14 cellular contexts compared by ENCODE assay signal in the genomic region with DNA sequence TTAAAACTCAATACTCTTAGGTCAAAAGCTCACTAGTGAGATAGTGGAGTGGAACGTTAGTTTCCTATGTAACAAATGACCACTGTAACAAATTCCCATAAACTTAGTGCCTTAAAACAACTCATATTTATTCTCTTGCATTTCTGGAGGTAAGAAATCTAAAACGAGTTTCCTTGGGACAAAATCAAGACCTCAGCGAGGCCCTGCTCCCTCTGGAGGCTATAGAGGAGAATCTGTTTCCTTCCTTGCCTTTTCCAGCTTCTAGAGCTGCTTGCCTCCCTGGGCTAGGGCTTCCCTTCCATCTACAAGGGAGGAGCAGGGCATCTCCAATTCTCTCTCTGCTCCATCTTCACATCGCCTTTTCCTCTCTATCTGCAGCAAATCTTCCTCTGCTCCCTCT. TPM values are rescaled to one million over a fixed set of nuclear protein-coding genes. Genes with fewer than 3 reads are reported as not detected.
DNase-seq lines count a peak whose midpoint lies in the region; ATAC-seq, FAIRE-seq and TF ChIP-seq lines count a peak whose summit lies in the region.
"Had no signal": no experiment of that assay in that cellular context is flagged by ENCODE, and none has a peak within 500 bp of the region (broad histone marks: within the 10 kb centered on the region; RNA-seq: fewer than 3 reads in every experiment).

No MANE protein-coding gene starts in this region.

- H2BK15ac ChIP-seq in mesenchymal stem cell (ENCODE audit: low read depth, poor library complexity, severe bottlenecking), result no peak overlapping the region

- no peaks in the 10 kb centered on the region for H3K36me3 ChIP-seq in mesenchymal stem cell (ENCODE audit: control insufficient read depth in 1 of 2, insufficient read depth in 2 of 2, low read depth in 1 of 2, low read length in 2 of 2)
- H3K36me3 ChIP-seq: ovary had no signal

- H3K4me3 Mint-ChIP-seq in chondrocyte (ENCODE audit: unreplicated experiment), result no peak overlapping the region
- H3K4me3 Mint-ChIP-seq in activated naive CD4-positive, alpha-beta T cell treated with anti-CD3 and anti-CD28 coated beads, Interleukin-2, amount 10 ng/mL, durations not matched to agents 7 days and 5 days, result no peak overlapping the region
- no peak overlapping the region for H3K4me3 Mint-ChIP-seq in activated CD8-positive, alpha-beta memory T cell treated with anti-CD3 and anti-CD28 coated beads, Interleukin-2, amount 10 ng/mL, durations not matched to agents 7 days and 5 days
- H3K4me3 Mint-ChIP-seq: activated naive CD8-positive, alpha-beta T cell had no signal

- no peak overlapping the region for H3K27ac Mint-ChIP-seq in chondrocyte (ENCODE audit: unreplicated experiment)
- H3K27ac Mint-ChIP-seq in activated naive CD4-positive, alpha-beta T cell treated with anti-CD3 and anti-CD28 coated beads, Interleukin-2, amount 10 ng/mL, durations not matched to agents 7 days and 5 days, result no peak overlapping the region
- H3K27ac Mint-ChIP-seq in activated CD8-positive, alpha-beta memory T cell treated with anti-CD3 and anti-CD28 coated beads, Interleukin-2, amount 10 ng/mL, durations not matched to agents 7 days and 5 days, result no peak overlapping the region
- H3K27ac Mint-ChIP-seq: activated naive CD8-positive, alpha-beta T cell had no signal

- intact Hi-C loops in posterior vena cava (cut with DNase I), result no loop called here

- H3K4me1 Mint-ChIP-seq in chondrocyte (ENCODE audit: low read depth), result peaks cover 45% of the 10 kb centered on the region
- H3K4me1 Mint-ChIP-seq in activated naive CD4-positive, alpha-beta T cell treated with anti-CD3 and anti-CD28 coated beads, Interleukin-2, amount 10 ng/mL, durations not matched to agents 7 days and 5 days, result no peaks in the 10 kb centered on the region
- no peaks in the 10 kb centered on the region for H3K4me1 Mint-ChIP-seq in activated CD8-positive, alpha-beta memory T cell treated with anti-CD3 and anti-CD28 coated beads, Interleukin-2, amount 10 ng/mL, durations not matched to agents 7 days and 5 days

- no peak overlapping the region for H3K4ac ChIP-seq in mesenchymal stem cell (ENCODE audit: low read depth in 1 of 2, low read length in 2 of 2)

- TF ChIP-seq CTCF in AG10803 (conservative IDR thresholded peaks at IDR 0.05; ENCODE audit: low read length), result peak; percentile 60
- peak; percentile 69 for TF ChIP-seq CTCF in chondrocyte (IDR thresholded peaks at IDR 0.05)

- no peak overlapping the region for H2BK12ac ChIP-seq in mesenchymal stem cell (ENCODE audit: low read length in 2 of 2)

- no peak overlapping the region for H4K8ac ChIP-seq in mesenchymal stem cell (ENCODE audit: low read length)

- no peaks in the 10 kb centered on the region for H3K9me3 ChIP-seq in mesenchymal stem cell (ENCODE audit: control insufficient read depth, low read length)
- H3K9me3 ChIP-seq: ovary had no signal

- no peaks in the 10 kb centered on the region for H3K4me1 ChIP-seq in mesenchymal stem cell (ENCODE audit: control insufficient read depth, insufficient read depth, low read depth, low read length)

- H3K4me3 ChIP-seq in AG10803 (ENCODE audit: low read length) (no peak overlapping the region), mesenchymal stem cell (ENCODE audit: insufficient read depth in 1 of 2, low read depth in 1 of 2, low read length in 2 of 2) (no peak overlapping the region)
- H3K4me3 ChIP-seq: ovary had no signal

- H3K9me3 Mint-ChIP-seq in chondrocyte (ENCODE audit: low read depth), result no peaks in the 10 kb centered on the region
- no peaks in the 10 kb centered on the region for H3K9me3 Mint-ChIP-seq in activated naive CD4-positive, alpha-beta T cell treated with anti-CD3 and anti-CD28 coated beads, Interleukin-2, amount 10 ng/mL, durations not matched to agents 7 days and 5 days
- H3K9me3 Mint-ChIP-seq in activated CD8-positive, alpha-beta memory T cell treated with anti-CD3 and anti-CD28 coated beads, Interleukin-2, amount 10 ng/mL, durations not matched to agents 7 days and 5 days (ENCODE audit: low read depth), result peaks cover 4% of the 10 kb centered on the region

- H3K9ac ChIP-seq in mesenchymal stem cell (ENCODE audit: low read length), result peak overlapping the region; percentile 7

- H2BK120ac ChIP-seq in mesenchymal stem cell (ENCODE audit: low read depth, low read length), result no peak overlapping the region

- H3K27me3 Mint-ChIP-seq in chondrocyte (ENCODE audit: low read depth), result no peaks in the 10 kb centered on the region
- no peaks in the 10 kb centered on the region for H3K27me3 Mint-ChIP-seq in activated naive CD4-positive, alpha-beta T cell treated with anti-CD3 and anti-CD28 coated beads, Interleukin-2, amount 10 ng/mL, durations not matched to agents 7 days and 5 days
- H3K27me3 Mint-ChIP-seq in activated CD8-positive, alpha-beta memory T cell treated with anti-CD3 and anti-CD28 coated beads, Interleukin-2, amount 10 ng/mL, durations not matched to agents 7 days and 5 days, result no peaks in the 10 kb centered on the region
- H3K27me3 Mint-ChIP-seq: activated naive CD8-positive, alpha-beta T cell had no signal

- DNase-seq in AG10803 (ENCODE audit: low read depth) (peak; percentile 50), HTR-8/SVneo (ENCODE audit: insufficient read length, low spot score) (peak; percentile 26), chondrocyte (ENCODE audit: low spot score) (no peak), mesenchymal stem cell (peak; percentile 44), posterior vena cava (ENCODE audit: low spot score) (no peak), AG08396 (ENCODE audit: low spot score) (no peak)
- no peak for DNase-seq in activated naive CD4-positive, alpha-beta T cell treated with anti-CD3 and anti-CD28 coated beads, Interleukin-2, amount 10 ng/mL, durations not matched to agents 7 days and 5 days
- DNase-seq in activated CD8-positive, alpha-beta memory T cell treated with anti-CD3 and anti-CD28 coated beads, Interleukin-2, amount 10 ng/mL, durations not matched to agents 7 days and 5 days, result no peak
- DNase-seq: activated CD8-positive, alpha-beta memory T cell treated with anti-CD3 and anti-CD28 coated beads for 24 hours; kidney glomerular epithelial cell; ovary; stimulated activated CD4-positive, alpha-beta T cell treated with anti-CD3 and anti-CD28 coated beads, Interleukin-4, amount 100 ng/mL, for 24 hours; T-helper 2 cell had no signal

- H3K4me2 ChIP-seq in mesenchymal stem cell (ENCODE audit: low read length, poor library complexity, severe bottlenecking), result no peak overlapping the region

- no peak overlapping the region for H3K14ac ChIP-seq in mesenchymal stem cell (ENCODE audit: low read length in 2 of 2)

- ATAC-seq in activated CD8-positive, alpha-beta memory T cell treated with anti-CD3 and anti-CD28 coated beads, Interleukin-2, amount 10 ng/mL, durations not matched to agents 7 days and 5 days, result no peak

- no peak overlapping the region for H2AFZ ChIP-seq in mesenchymal stem cell (ENCODE audit: low read depth, low read length)

- H2BK5ac ChIP-seq in mesenchymal stem cell (ENCODE audit: low read depth, low read length, poor library complexity, severe bottlenecking), result no peak overlapping the region

- H2AK5ac ChIP-seq in mesenchymal stem cell (ENCODE audit: low read length, severe bottlenecking), result no peak overlapping the region

- no peaks in the 10 kb centered on the region for H3K27me3 ChIP-seq in mesenchymal stem cell (ENCODE audit: control insufficient read depth in 1 of 2, insufficient read depth in 1 of 2, low read length in 2 of 2)
- H3K27me3 ChIP-seq: ovary had no signal

- peaks cover 11% of the 10 kb centered on the region for H3K36me3 Mint-ChIP-seq in chondrocyte (ENCODE audit: low read depth)
- no peaks in the 10 kb centered on the region for H3K36me3 Mint-ChIP-seq in activated naive CD4-positive, alpha-beta T cell treated with anti-CD3 and anti-CD28 coated beads, Interleukin-2, amount 10 ng/mL, durations not matched to agents 7 days and 5 days
- no peaks in the 10 kb centered on the region for H3K36me3 Mint-ChIP-seq in activated CD8-positive, alpha-beta memory T cell treated with anti-CD3 and anti-CD28 coated beads, Interleukin-2, amount 10 ng/mL, durations not matched to agents 7 days and 5 days
- H3K36me3 Mint-ChIP-seq: activated naive CD8-positive, alpha-beta T cell had no signal

- no peak overlapping the region for H3K18ac ChIP-seq in mesenchymal stem cell (ENCODE audit: low read depth in 1 of 2, low read length in 2 of 2)

- CTCF ChIA-PET in activated naive CD4-positive, alpha-beta T cell treated with anti-CD3 and anti-CD28 coated beads, Interleukin-2, amount 10 ng/mL, durations not matched to agents 7 days and 5 days (lab: Charles Lee), result no interaction called here
- CTCF ChIA-PET in activated CD8-positive, alpha-beta memory T cell treated with anti-CD3 and anti-CD28 coated beads, Interleukin-2, amount 10 ng/mL, durations not matched to agents 7 days and 5 days (lab: Charles Lee), result no interaction called here

- H3K27ac ChIP-seq in mesenchymal stem cell (ENCODE audit: low read length, poor library complexity, severe bottlenecking), result no peak overlapping the region
- H3K27ac ChIP-seq: ovary had no signal

- FAIRE-seq in HTR-8/SVneo (lab: Jason Lieb, UNC), result no peak

- WGBS in mesenchymal stem cell, result 70% methylated on average over 3 of the region's 4 CpGs

- H3K23ac ChIP-seq in mesenchymal stem cell (ENCODE audit: low read length in 2 of 2), result no peak overlapping the region

- peaks cover 27% of the 10 kb centered on the region for H3K79me1 ChIP-seq in mesenchymal stem cell (replicated peaks; ENCODE audit: low read length, poor library complexity, severe bottlenecking)

- H4K91ac ChIP-seq in mesenchymal stem cell (ENCODE audit: low read length), result no peak overlapping the region

RNA-seq across cellular contexts. Expression of gene SEMA5A, which starts 32.0 kb away (rescaled TPM):
- total RNA-seq in chondrocyte, result 81.2 to 249 TPM (median 239 TPM) in 3 replicates
- polyA plus RNA-seq in mesenchymal stem cell (2013, experiment 1 of 2), result 40.6 TPM
- polyA plus RNA-seq in mesenchymal stem cell (2013, experiment 2 of 2), result 42.4 TPM
- 10 to 100 TPM; 17.6 to 34.1 TPM for total RNA-seq in posterior vena cava
- under 1 TPM in 1 of 2 experiments, not detected in 1; 0.02 TPM for total RNA-seq in activated CD8-positive, alpha-beta memory T cell treated with anti-CD3 and anti-CD28 coated beads, Interleukin-2, amount 10 ng/mL, durations not matched to agents 7 days and 5 days

Comparison
In these comparisons a context has a peak if more than half of its experiments do, and no peak if none do; other contexts are left out.
1. DNase-seq: peak in AG10803 (single experiment), HTR-8/SVneo (single experiment) and mesenchymal stem cell (single experiment); none in chondrocyte (single experiment), activated naive CD4-positive, alpha-beta T cell treated with anti-CD3 and anti-CD28 coated beads, Interleukin-2, amount 10 ng/mL, durations not matched to agents 7 days and 5 days (single experiment), posterior vena cava (single experiment), AG08396 (single experiment) and activated CD8-positive, alpha-beta memory T cell treated with anti-CD3 and anti-CD28 coated beads, Interleukin-2, amount 10 ng/mL, durations not matched to agents 7 days and 5 days (single experiment).
2. RNA of gene SEMA5A, which starts 32.0 kb away (total RNA-seq): 81.2 to 249 TPM in chondrocyte and 17.6 to 34.1 TPM in posterior vena cava; 0.02 TPM in activated CD8-positive, alpha-beta memory T cell treated with anti-CD3 and anti-CD28 coated beads, Interleukin-2, amount 10 ng/mL, durations not matched to agents 7 days and 5 days; every median in the first group is over 10 times any median in the second.